Comparison of ENCODE assay signal across 8 cellular contexts in the genomic region with DNA sequence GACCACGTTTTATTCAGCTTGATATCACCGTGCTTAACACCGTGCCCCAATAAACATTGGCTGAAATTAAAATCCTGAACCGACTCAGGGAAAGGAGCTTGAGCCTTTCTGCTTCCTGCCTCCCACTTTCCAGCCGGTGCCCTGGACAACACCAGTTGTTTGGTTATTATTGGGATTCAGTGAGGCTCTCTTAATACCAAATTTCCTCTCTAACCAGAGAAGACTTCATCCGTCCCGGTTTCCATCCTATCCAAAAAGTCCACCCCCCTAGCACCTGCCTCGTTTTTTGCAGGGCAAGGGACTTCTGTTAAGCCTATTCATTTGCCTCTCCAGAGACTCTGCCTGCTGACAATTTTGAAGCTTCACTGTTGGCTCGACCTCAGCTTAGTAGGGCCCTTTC. TPM values are rescaled to one million over a fixed set of nuclear protein-coding genes. Genes with fewer than 3 reads are reported as not detected.
A peak's percentile ranks its signal among the peaks of the same experiment; 100 is the strongest.
DNase-seq lines count a peak whose midpoint lies in the region; ATAC-seq, FAIRE-seq and TF ChIP-seq lines count a peak whose summit lies in the region.

No MANE protein-coding gene starts in this region.

- H3K36me3 Mint-ChIP-seq in naive B cell, result peaks cover 0 to 8% of the 10 kb centered on the region in 2 donors

- H3K4me3 ChIP-seq in BE2C (ENCODE audit: low read depth, low read length) (peak overlapping the region; percentile 78), bronchial epithelial cell (ENCODE audit: low read depth, low read length) (peak overlapping the region; percentile 63), thyroid gland (replicated peaks in 1 of 3) (peak overlapping the region in 1 of 3 donors; percentile 52)

- H3K4me3 Mint-ChIP-seq in naive B cell, result peak overlapping the region; percentile 63 to 90 (median 81)

- H3K4me1 ChIP-seq in BE2C (no peaks in the 10 kb centered on the region; the same call in 1 of the 2 replicates), thyroid gland (peaks cover 5 to 18% of the 10 kb centered on the region in 2 donors)

- H3K27me3 Mint-ChIP-seq in naive B cell, result peaks cover 70 to 82% (median 76%) of the 10 kb centered on the region in 3 donors

- H3K4me1 Mint-ChIP-seq in naive B cell, result peaks cover 12 to 17% (median 16%) of the 10 kb centered on the region in 3 donors

- TF ChIP-seq CTCF in BE2C (IDR thresholded peaks at IDR 0.05; ENCODE audit: low read depth, low read length), result no peak
- no peak for TF ChIP-seq CTCF in bronchial epithelial cell (IDR thresholded peaks at IDR 0.05; ENCODE audit: insufficient read depth, low read length, severe bottlenecking)
- TF ChIP-seq CTCF in thyroid gland (IDR thresholded peaks at IDR 0.05), result no peak

- H3K36me3 ChIP-seq in BE2C, result no peaks in the 10 kb centered on the region
- no peaks in the 10 kb centered on the region for H3K36me3 ChIP-seq in bronchial epithelial cell (ENCODE audit: control insufficient read depth, insufficient read depth, low read length)
- H3K36me3 ChIP-seq in thyroid gland, result no peaks in the 10 kb centered on the region

- no peak for FAIRE-seq in bronchial epithelial cell (lab: Jason Lieb, UNC)

- ATAC-seq in HG03378 (IDR thresholded peaks at IDR 0.05; ENCODE audit: unreplicated experiment), result peak; percentile 5
- ATAC-seq in naive B cell (ENCODE audit: low read depth in 2 of 2), result no peak
- ATAC-seq in GM21515 (IDR thresholded peaks at IDR 0.05; ENCODE audit: unreplicated experiment), result no peak

- peaks cover 0 to 2% (median 0%) of the 10 kb centered on the region in 7 donors for H3K9me3 Mint-ChIP-seq in naive B cell

- DNase-seq in BE2C (no peak), bronchial epithelial cell (ENCODE audit: low read depth) (no peak), naive B cell (no peak), kidney tubule cell (ENCODE audit: low spot score) (no peak), thyroid gland (no peak)
- no peak for DNase-seq in stimulated activated CD4-positive, alpha-beta T cell treated with anti-CD3 and anti-CD28 coated beads, Interleukin-12 subunit alpha, Interleukin-12 subunit beta, amount 100 ng/mL, for 4 hours

- intact Hi-C loops in thyroid gland (cut with DNase I), result no loop called here

- TF ChIP-seq POLR2A in thyroid gland (IDR thresholded peaks at IDR 0.05), result no peak

- peak overlapping the region in 1 of 6 donors; percentile 63 for H3K27ac Mint-ChIP-seq in naive B cell

- H3K9me3 ChIP-seq in BE2C (no peaks in the 10 kb centered on the region), thyroid gland (no peaks in the 10 kb centered on the region)

- 12 to 15% methylated on average over 9 of the region's 9 CpGs for WGBS in thyroid gland, 2 donors

- no peak overlapping the region for H3K27ac ChIP-seq in thyroid gland

- no peaks in the 10 kb centered on the region for H3K27me3 ChIP-seq in BE2C
- H3K27me3 ChIP-seq in bronchial epithelial cell (ENCODE audit: control insufficient read depth, insufficient read depth, low read length), result no peaks in the 10 kb centered on the region
- no peaks in the 10 kb centered on the region for H3K27me3 ChIP-seq in thyroid gland

RNA-seq across cellular contexts. Expression of gene PRSS12, which starts 0.6 kb away (rescaled TPM):
- 22.6 TPM for polyA plus RNA-seq in BE2C (2012; ENCODE audit: insufficient read depth, insufficient read length, low read depth)
- 24.2 and 33.7 TPM in 2 replicates for total RNA-seq in bronchial epithelial cell
- under 1 TPM in 4 of 6 donors, not detected in 2; 0.05 to 0.16 (median 0.08) TPM for polyA plus RNA-seq in naive B cell (ENCODE audit: low read depth in 6 of 6)
- total RNA-seq in thyroid gland, result under 1 TPM; 0.21 to 0.67 (median 0.45) TPM

Comparison
In these comparisons a context has a peak if more than half of its experiments do, and no peak if none do; other contexts are left out.
1. RNA of gene PRSS12, which starts 0.6 kb away (total RNA-seq): 24.2 to 33.7 TPM in bronchial epithelial cell; 0.21 to 0.67 TPM in thyroid gland; every median in the first group is over 10 times any median in the second.